In genomic region chr22:24582111-24582814, GRCh38 we compare ENCODE assay signal across 28 cellular contexts.
"Had no signal": no experiment of that assay in that cellular context is flagged by ENCODE, and none has a peak within 500 bp of the region (broad histone marks: within the 10 kb centered on the region; RNA-seq: fewer than 3 reads in every experiment).

No MANE protein-coding gene starts in this region.

- H3K9me3 ChIP-seq: colonic mucosa, esophagus muscularis mucosa, gastrocnemius medialis, thoracic aorta, upper lobe of right lung had no signal

- H3K27me3 Mint-ChIP-seq: activated CD4-positive, alpha-beta T cell treated with anti-CD3 and anti-CD28 coated beads, Interleukin-2, amount 10 ng/mL, durations not matched to agents 7 days and 5 days; activated CD8-positive, alpha-beta T cell treated with anti-CD3 and anti-CD28 coated beads for 36 hours; activated naive CD8-positive, alpha-beta T cell treated with anti-CD3 and anti-CD28 coated beads, Interleukin-2, amount 50 U/mL, for 24 hours; brain; effector memory CD8-positive, alpha-beta T cell; naive B cell; progenitor cell of endocrine pancreas; T-cell had no signal

- H3K36me3 ChIP-seq: colonic mucosa, gastrocnemius medialis had no signal

- H3K36me3 Mint-ChIP-seq: brain, naive B cell had no signal

- H3K4me1 ChIP-seq: colonic mucosa, gastrocnemius medialis had no signal

- H3K27ac ChIP-seq: colonic mucosa, gastrocnemius medialis, upper lobe of right lung, WERI-Rb-1 had no signal

- H3K9me3 Mint-ChIP-seq: activated CD4-positive, alpha-beta T cell treated with anti-CD3 and anti-CD28 coated beads, Interleukin-2, amount 10 ng/mL, durations not matched to agents 7 days and 5 days; activated CD8-positive, alpha-beta T cell treated with anti-CD3 and anti-CD28 coated beads for 36 hours; activated naive CD8-positive, alpha-beta T cell treated with anti-CD3 and anti-CD28 coated beads, Interleukin-2, amount 50 U/mL, for 24 hours; activated T-helper 1 cell treated with anti-CD3 and anti-CD28 coated beads, Interleukin-12 subunit alpha, Interleukin-12 subunit beta, Interleukin-2, Interleukin-4 antibody, amounts not matched to agents 30 ng/mL and 10 ng/mL and 1 ng/mL, durations not matched to agents 14 hours and 24 hours and 36 hours; brain; effector memory CD8-positive, alpha-beta T cell; naive B cell; stimulated activated effector memory CD8-positive, alpha-beta T cell treated with anti-CD3 and anti-CD28 coated beads, Interleukin-12 subunit alpha, Interleukin-12 subunit beta, amount 100 ng/mL, for 72 hours; T-cell; T-helper 2 cell treated with Interferon-gamma antibody and Interleukin-4, amounts not matched to agents 5 μg/mL and 100 μg/mL, for 36 hours had no signal

- H3K4me3 Mint-ChIP-seq: activated CD4-positive, alpha-beta T cell treated with anti-CD3 and anti-CD28 coated beads, Interleukin-2, amount 10 ng/mL, durations not matched to agents 7 days and 5 days; activated CD8-positive, alpha-beta T cell treated with anti-CD3 and anti-CD28 coated beads for 36 hours; activated naive CD8-positive, alpha-beta T cell treated with anti-CD3 and anti-CD28 coated beads, Interleukin-2, amount 50 U/mL, for 24 hours; activated T-helper 1 cell treated with anti-CD3 and anti-CD28 coated beads, Interleukin-12 subunit alpha, Interleukin-12 subunit beta, Interleukin-2, Interleukin-4 antibody, amounts not matched to agents 30 ng/mL and 10 ng/mL and 1 ng/mL, durations not matched to agents 14 hours and 24 hours and 36 hours; brain; effector memory CD8-positive, alpha-beta T cell; naive B cell; stimulated activated effector memory CD8-positive, alpha-beta T cell treated with anti-CD3 and anti-CD28 coated beads, Interleukin-12 subunit alpha, Interleukin-12 subunit beta, amount 100 ng/mL, for 72 hours; T-cell; T-helper 2 cell treated with Interferon-gamma antibody and Interleukin-4, amounts not matched to agents 5 μg/mL and 100 μg/mL, for 36 hours had no signal

- ATAC-seq: activated CD8-positive, alpha-beta T cell treated with anti-CD3 and anti-CD28 coated beads for 36 hours; activated naive CD8-positive, alpha-beta T cell treated with anti-CD3 and anti-CD28 coated beads, Interleukin-2, amount 50 U/mL, for 24 hours; effector memory CD8-positive, alpha-beta T cell; gastrocnemius medialis; stimulated activated effector memory CD8-positive, alpha-beta T cell treated with anti-CD3 and anti-CD28 coated beads, Interleukin-12 subunit alpha, Interleukin-12 subunit beta, amount 100 ng/mL, for 72 hours; T-cell had no signal

- H3K4me3 ChIP-seq: colonic mucosa, dorsolateral prefrontal cortex, esophagus muscularis mucosa, gastrocnemius medialis, lung, skin epidermis, upper lobe of right lung had no signal

- H3K27me3 ChIP-seq: colonic mucosa, dorsolateral prefrontal cortex, esophagus muscularis mucosa, gastrocnemius medialis, upper lobe of right lung had no signal

- H3K27ac Mint-ChIP-seq: activated CD8-positive, alpha-beta T cell treated with anti-CD3 and anti-CD28 coated beads for 36 hours; activated naive CD8-positive, alpha-beta T cell treated with anti-CD3 and anti-CD28 coated beads, Interleukin-2, amount 50 U/mL, for 24 hours; activated T-helper 1 cell treated with anti-CD3 and anti-CD28 coated beads, Interleukin-12 subunit alpha, Interleukin-12 subunit beta, Interleukin-2, Interleukin-4 antibody, amounts not matched to agents 30 ng/mL and 10 ng/mL and 1 ng/mL, durations not matched to agents 14 hours and 24 hours and 36 hours; effector memory CD8-positive, alpha-beta T cell; stimulated activated effector memory CD8-positive, alpha-beta T cell treated with anti-CD3 and anti-CD28 coated beads, Interleukin-12 subunit alpha, Interleukin-12 subunit beta, amount 100 ng/mL, for 72 hours; T-cell; T-helper 2 cell treated with Interferon-gamma antibody and Interleukin-4, amounts not matched to agents 5 μg/mL and 100 μg/mL, for 36 hours had no signal

- DNase-seq: activated CD4-positive, alpha-beta T cell treated with anti-CD3 and anti-CD28 coated beads, Interleukin-2, amount 10 ng/mL, durations not matched to agents 7 days and 5 days; activated CD4-positive, CD25-positive, alpha-beta regulatory T cell treated with anti-CD3 and anti-CD28 coated beads, Interleukin-2, amount 50 U/mL, for 72 hours; activated CD8-positive, alpha-beta T cell treated with anti-CD3 and anti-CD28 coated beads for 36 hours; activated gamma-delta T cell; activated naive CD4-positive, alpha-beta T cell treated with anti-CD3 and anti-CD28 coated beads, Interleukin-2, amount 50 U/mL, for 16 hours; activated naive CD8-positive, alpha-beta T cell treated with anti-CD3 and anti-CD28 coated beads, Interleukin-2, amount 50 U/mL, for 24 hours; anterior cingulate cortex; caudate nucleus; colonic mucosa; effector memory CD8-positive, alpha-beta T cell; gastrocnemius medialis; hypothalamus; naive B cell; retina; stimulated activated CD4-positive, alpha-beta T cell treated with anti-CD3 and anti-CD28 coated beads, Interleukin-2, amount 100 ng/mL, for 24 hours; T-cell; upper lobe of right lung; WERI-Rb-1 had no signal

- H3K4me1 Mint-ChIP-seq: activated naive CD8-positive, alpha-beta T cell treated with anti-CD3 and anti-CD28 coated beads, Interleukin-2, amount 50 U/mL, for 24 hours; naive B cell; stimulated activated effector memory CD8-positive, alpha-beta T cell treated with anti-CD3 and anti-CD28 coated beads, Interleukin-12 subunit alpha, Interleukin-12 subunit beta, amount 100 ng/mL, for 72 hours had no signal
